In the genomic region with DNA sequence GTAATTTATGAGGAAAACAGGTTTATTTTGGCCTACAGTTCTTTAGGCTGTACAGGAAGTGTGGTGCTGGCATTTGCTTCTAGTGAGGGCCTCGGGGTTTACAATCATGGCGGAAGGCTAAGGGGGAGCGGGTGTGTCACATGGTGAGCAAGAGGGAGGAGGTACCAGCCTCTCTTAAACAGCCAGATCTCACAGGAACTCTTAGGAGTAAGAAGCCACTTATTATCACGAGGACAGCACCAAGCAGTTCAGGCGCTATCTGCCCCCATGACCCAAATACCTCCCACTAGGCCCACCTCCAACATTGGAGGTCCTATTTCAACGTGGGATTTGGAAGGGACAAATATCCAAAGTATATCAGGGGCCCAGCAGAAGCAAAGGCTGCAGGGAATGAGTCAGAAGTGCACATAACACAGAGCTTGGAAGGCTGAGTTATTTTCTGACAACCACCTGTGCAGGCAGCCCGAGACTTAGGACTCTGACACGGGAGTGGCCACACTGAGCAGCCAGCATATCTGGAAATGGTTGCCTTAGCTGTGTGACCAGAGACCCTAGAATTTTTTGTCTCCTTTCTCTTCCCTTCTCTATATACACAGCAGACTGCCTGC, we compare ENCODE assay signal across 19 cellular contexts.
DNase-seq lines count a peak whose midpoint lies in the region; TF ChIP-seq lines count a peak whose summit lies in the region.
"Had no signal": no experiment of that assay in that cellular context is flagged by ENCODE, and none has a peak within 500 bp of the region (broad histone marks: within the 10 kb centered on the region; RNA-seq: fewer than 3 reads in every experiment).

No MANE protein-coding gene starts in this region.

- H3K23ac ChIP-seq in neuronal stem cell (ENCODE audit: low read depth, low read length, poor library complexity): no peak overlapping the region

- no peak overlapping the region for H2BK15ac ChIP-seq in neuronal stem cell (ENCODE audit: low read length)

- H3K4me3 ChIP-seq in breast epithelium: no peak overlapping the region
- no peak overlapping the region for H3K4me3 ChIP-seq in hepatocyte
- no peak overlapping the region for H3K4me3 ChIP-seq in neuronal stem cell (ENCODE audit: low read length in 2 of 2)
- H3K4me3 ChIP-seq in transverse colon: no peak overlapping the region
- H3K4me3 ChIP-seq in A673 (ENCODE audit: low read depth, low read length, poor library complexity, severe bottlenecking): no peak overlapping the region
- H3K4me3 ChIP-seq: left ventricle myocardium inferior, upper lobe of left lung had no signal

- H3K27me3 Mint-ChIP-seq in MCF 10A (ENCODE audit: insufficient read depth, unreplicated experiment): no peaks in the 10 kb centered on the region
- H3K27me3 Mint-ChIP-seq: activated naive CD8-positive, alpha-beta T cell treated with anti-CD3 and anti-CD28 coated beads for 36 hours; activated T-helper 17 cell treated with anti-CD3 and anti-CD28 coated beads, Interleukin-2, amount 50 U/mL, for 72 hours; stimulated activated naive CD8-positive, alpha-beta T cell treated with anti-CD3 and anti-CD28 coated beads, Interleukin-15, Interleukin-2, amounts not matched to agents 100 ng/mL and 50 ng/mL, for 24 hours had no signal

- no peaks in the 10 kb centered on the region for H3K79me1 ChIP-seq in neuronal stem cell (ENCODE audit: low read depth, low read length)

- CTCF ChIA-PET in MCF 10A (lab: Yijun Ruan, JAX): interaction anchor here (0.6 to 0.8 kb wide), 2 partner anchors 60 to 115 kb away, joined by 4 to 5 read pairs; no protein-coding TSS in a partner anchor
- CTCF ChIA-PET in A673 (lab: Charles Lee): no interaction called here

- no peak overlapping the region for H4K8ac ChIP-seq in neuronal stem cell (ENCODE audit: low read depth, low read length)

- H3K9ac ChIP-seq in neuronal stem cell (ENCODE audit: low read depth, low read length, poor library complexity): no peak overlapping the region

- 87% methylated on average over 8 of the region's 8 CpGs for WGBS in hepatocyte (ENCODE audit: low lambda C conversion rate, missing lambda C conversion rate)
- no CpG with 5 or more reads among the region's 8 CpGs for WGBS in neuronal stem cell (ENCODE audit: extremely low coverage in 2 of 2, insufficient read length in 2 of 2, insufficient replicate concordance in 1 of 2), 2 donors
- WGBS in transverse colon (ENCODE audit: low coverage in 1 of 2), 2 donors: 61 to 63% methylated on average over 5 to 8 of the region's 8 CpGs

- H3K4me1 ChIP-seq in breast epithelium: no peaks in the 10 kb centered on the region
- H3K4me1 ChIP-seq in hepatocyte (ENCODE audit: insufficient read depth): peaks cover 40% of the 10 kb centered on the region
- peaks cover 16 to 20% of the 10 kb centered on the region in 2 donors for H3K4me1 ChIP-seq in neuronal stem cell (ENCODE audit: control insufficient read depth in 2 of 2, insufficient read depth in 1 of 2, low read depth in 1 of 2, low read length in 2 of 2)
- peaks cover 3 to 27% (median 18%) of the 10 kb centered on the region in 4 donors for H3K4me1 ChIP-seq in transverse colon
- peaks cover 16% of the 10 kb centered on the region for H3K4me1 ChIP-seq in A673 (ENCODE audit: insufficient read depth, low read length, poor library complexity, severe bottlenecking)

- H3K14ac ChIP-seq in neuronal stem cell (ENCODE audit: low read length): no peak overlapping the region

- H2BK120ac ChIP-seq in neuronal stem cell (ENCODE audit: low read depth, low read length): no peak overlapping the region

- in situ Hi-C loops in transverse colon (cut with MboI; ENCODE audit: low pct_ligation_motif_present in 1 of 4, low pct_unique_long_range_greater_than_20kb in 1 of 4, low sequenced_read_pairs in 3 of 4): no loop called here

- no peaks in the 10 kb centered on the region for H3K27me3 ChIP-seq in breast epithelium
- H3K27me3 ChIP-seq in hepatocyte: no peaks in the 10 kb centered on the region
- no peaks in the 10 kb centered on the region for H3K27me3 ChIP-seq in neuronal stem cell (ENCODE audit: control insufficient read depth in 3 of 3, insufficient read depth in 3 of 3, low read depth in 1 of 3, low read length in 3 of 3)
- H3K27me3 ChIP-seq in transverse colon: no peaks in the 10 kb centered on the region
- no peaks in the 10 kb centered on the region for H3K27me3 ChIP-seq in A673 (replicated peaks; ENCODE audit: insufficient read depth, low read depth, low read length, poor library complexity)
- H3K27me3 ChIP-seq: upper lobe of left lung had no signal

- no peak overlapping the region for H2AK5ac ChIP-seq in neuronal stem cell (ENCODE audit: low read depth, low read length)

- H2AFZ ChIP-seq in hepatocyte (no peak overlapping the region), neuronal stem cell (ENCODE audit: low read length) (no peak overlapping the region)

- H3K18ac ChIP-seq in neuronal stem cell (ENCODE audit: low read length): peak overlapping the region; percentile 21

- no peaks in the 10 kb centered on the region for H3K9me3 Mint-ChIP-seq in MCF 10A (ENCODE audit: unreplicated experiment)
- H3K9me3 Mint-ChIP-seq: activated naive CD8-positive, alpha-beta T cell treated with anti-CD3 and anti-CD28 coated beads for 36 hours; activated T-helper 17 cell treated with anti-CD3 and anti-CD28 coated beads, Interleukin-2, amount 50 U/mL, for 72 hours; stimulated activated naive CD8-positive, alpha-beta T cell treated with anti-CD3 and anti-CD28 coated beads, Interleukin-15, Interleukin-2, amounts not matched to agents 100 ng/mL and 50 ng/mL, for 24 hours had no signal

- H2BK12ac ChIP-seq in neuronal stem cell (ENCODE audit: low read length): no peak overlapping the region

- H3K4me3 Mint-ChIP-seq in MCF 10A (ENCODE audit: unreplicated experiment): no peak overlapping the region
- H3K4me3 Mint-ChIP-seq: activated naive CD8-positive, alpha-beta T cell treated with anti-CD3 and anti-CD28 coated beads for 36 hours; activated T-helper 17 cell treated with anti-CD3 and anti-CD28 coated beads, Interleukin-2, amount 50 U/mL, for 72 hours; stimulated activated naive CD8-positive, alpha-beta T cell treated with anti-CD3 and anti-CD28 coated beads, Interleukin-15, Interleukin-2, amounts not matched to agents 100 ng/mL and 50 ng/mL, for 24 hours had no signal

- H4K91ac ChIP-seq in neuronal stem cell (ENCODE audit: low read depth, low read length, poor library complexity): no peak overlapping the region

- H2BK5ac ChIP-seq in neuronal stem cell (ENCODE audit: low read length): no peak overlapping the region

- DNase-seq in MCF 10A (ENCODE audit: unreplicated experiment) (no peak), breast epithelium (ENCODE audit: low spot score in 2 of 2) (no peak), hepatocyte (ENCODE audit: low spot score) (peak; percentile 54), neuronal stem cell (ENCODE audit: low spot score) (no peak), transverse colon (peak; percentile 33), AG08395 (ENCODE audit: low spot score) (no peak), A673 (ENCODE audit: low spot score) (no peak), SW480 (ENCODE audit: low spot score) (no peak)
- DNase-seq: 8988T; activated CD4-positive, alpha-beta T cell treated with anti-CD3 and anti-CD28 coated beads, Interleukin-2, amount 50 U/mL, for 1 hour; activated naive CD8-positive, alpha-beta T cell treated with anti-CD3 and anti-CD28 coated beads for 36 hours; COR-L47; left ventricle myocardium inferior; midbrain; NCI-H524; stimulated activated CD4-positive, alpha-beta T cell treated with anti-CD3 and anti-CD28 coated beads, Interleukin-4, amount 100 ng/mL, for 4 hours had no signal

- H3K9me2 ChIP-seq in hepatocyte (replicated peaks; ENCODE audit: insufficient read depth): no peaks in the 10 kb centered on the region

- peaks cover 27% of the 10 kb centered on the region for H3K36me3 Mint-ChIP-seq in MCF 10A (ENCODE audit: insufficient read depth, unreplicated experiment)
- H3K36me3 Mint-ChIP-seq: activated naive CD8-positive, alpha-beta T cell treated with anti-CD3 and anti-CD28 coated beads for 36 hours had no signal

- TF ChIP-seq CTCF in MCF 10A (IDR thresholded peaks at IDR 0.05; ENCODE audit: unreplicated experiment) (no peak), breast epithelium (IDR thresholded peaks at IDR 0.05) (no peak), hepatocyte (IDR thresholded peaks at IDR 0.05; ENCODE audit: poor library complexity) (no peak), transverse colon (IDR thresholded peaks at IDR 0.05) (no peak), A673 (conservative IDR thresholded peaks at IDR 0.05; ENCODE audit: low read depth, low read length) (no peak)

- H3K4me2 ChIP-seq in hepatocyte (no peak overlapping the region), neuronal stem cell (ENCODE audit: insufficient read depth, low read length, poor library complexity, severe bottlenecking) (no peak overlapping the region)

- BruUV-seq in MCF 10A (replicated peaks; lab: Mats Ljungman, UMichigan) (no TSS peak), A673 (replicated peaks; lab: Mats Ljungman, UMichigan) (no TSS peak)

- no peak overlapping the region for H3K27ac ChIP-seq in breast epithelium
- H3K27ac ChIP-seq in hepatocyte: peak overlapping the region; percentile 73
- no peak overlapping the region for H3K27ac ChIP-seq in neuronal stem cell (replicated peaks; ENCODE audit: low read length)
- H3K27ac ChIP-seq in transverse colon: no peak overlapping the region
- no peak overlapping the region for H3K27ac ChIP-seq in A673 (ENCODE audit: low read depth, low read length, poor library complexity, severe bottlenecking)
- H3K27ac ChIP-seq: left ventricle myocardium inferior had no signal

- no peak overlapping the region for H3K4ac ChIP-seq in neuronal stem cell (ENCODE audit: low read length)

- peak overlapping the region; percentile 50 for H3K27ac Mint-ChIP-seq in MCF 10A (ENCODE audit: low read depth, unreplicated experiment)
- H3K27ac Mint-ChIP-seq: activated naive CD8-positive, alpha-beta T cell treated with anti-CD3 and anti-CD28 coated beads for 36 hours; activated T-helper 17 cell treated with anti-CD3 and anti-CD28 coated beads, Interleukin-2, amount 50 U/mL, for 72 hours; stimulated activated naive CD8-positive, alpha-beta T cell treated with anti-CD3 and anti-CD28 coated beads, Interleukin-15, Interleukin-2, amounts not matched to agents 100 ng/mL and 50 ng/mL, for 24 hours had no signal

- TF ChIP-seq POLR2A in breast epithelium (IDR thresholded peaks at IDR 0.05) (no peak), transverse colon (IDR thresholded peaks at IDR 0.05) (no peak)

- H3K9me3 ChIP-seq in breast epithelium (no peaks in the 10 kb centered on the region), hepatocyte (ENCODE audit: low read depth) (no peaks in the 10 kb centered on the region), neuronal stem cell (replicated peaks in 1 of 2; ENCODE audit: control insufficient read depth in 2 of 2, insufficient read depth in 1 of 2, low read depth in 1 of 2, low read length in 2 of 2) (no peaks in the 10 kb centered on the region), transverse colon (no peaks in the 10 kb centered on the region), A673 (ENCODE audit: low read depth, low read length, poor library complexity, severe bottlenecking) (no peaks in the 10 kb centered on the region)
- H3K9me3 ChIP-seq: left ventricle myocardium inferior, upper lobe of left lung had no signal

- H4K20me1 ChIP-seq in hepatocyte (ENCODE audit: insufficient read depth, poor library complexity, severe bottlenecking): no peaks in the 10 kb centered on the region

- H3K79me2 ChIP-seq in hepatocyte: peaks cover 14% of the 10 kb centered on the region

- peaks cover 14% of the 10 kb centered on the region for H3K4me1 Mint-ChIP-seq in MCF 10A (ENCODE audit: insufficient read depth, unreplicated experiment)
- H3K4me1 Mint-ChIP-seq: activated naive CD8-positive, alpha-beta T cell treated with anti-CD3 and anti-CD28 coated beads for 36 hours; activated T-helper 17 cell treated with anti-CD3 and anti-CD28 coated beads, Interleukin-2, amount 50 U/mL, for 72 hours had no signal

- H3K36me3 ChIP-seq in breast epithelium (no peaks in the 10 kb centered on the region), hepatocyte (replicated peaks; ENCODE audit: insufficient read depth, low read depth) (no peaks in the 10 kb centered on the region), neuronal stem cell (replicated peaks in 1 of 2; ENCODE audit: control insufficient read depth in 2 of 2, insufficient read depth in 2 of 2, low read length in 2 of 2) (peaks cover 2 to 69% of the 10 kb centered on the region in 2 donors), transverse colon (no peaks in the 10 kb centered on the region), A673 (ENCODE audit: insufficient read depth, low read length, poor library complexity, severe bottlenecking) (no peaks in the 10 kb centered on the region)
- H3K36me3 ChIP-seq: left ventricle myocardium inferior had no signal

- no peak for TF ChIP-seq EP300 in transverse colon (IDR thresholded peaks at IDR 0.05; ENCODE audit: low read depth)

- POLR2A ChIA-PET in MCF 10A (lab: Yijun Ruan, JAX) (interaction anchor here (1.1 kb wide), 1 partner anchor 22 kb away, joined by 3 read pairs; no protein-coding TSS in a partner anchor), A673 (lab: Charles Lee; ENCODE audit: low non-redundant PET) (no interaction called here)

- intact Hi-C loops in MCF 10A (cut with micrococcal nuclease): no loop called here
- intact Hi-C loops in breast epithelium (cut with DNase I; ENCODE audit: low total_unique reads): no loop called here
- intact Hi-C loops in transverse colon (cut with DNase I; ENCODE audit: low total_unique reads): no loop called here
- intact Hi-C loops in A673 (cut with micrococcal nuclease; ENCODE audit: unreplicated experiment): no loop called here

Comparison
In these comparisons a context has a peak if more than half of its experiments do, and no peak if none do; other contexts are left out.
1. DNase-seq: peak in hepatocyte (single experiment) and transverse colon (single experiment); none in MCF 10A (single experiment), breast epithelium (0 of 2), neuronal stem cell (single experiment), AG08395 (single experiment), A673 (single experiment) and SW480 (single experiment).